ENCODE assay signal across 9 cellular contexts in genomic region chr2:240851078-240851861, GRCh38. TPM values are rescaled to one million over a fixed set of nuclear protein-coding genes. Genes with fewer than 3 reads are reported as not detected.
DNase-seq lines count a peak whose midpoint lies in the region; ATAC-seq and TF ChIP-seq lines count a peak whose summit lies in the region.
"Had no signal": no experiment of that assay in that cellular context is flagged by ENCODE, and none has a peak within 500 bp of the region (broad histone marks: within the 10 kb centered on the region; RNA-seq: fewer than 3 reads in every experiment).

No MANE protein-coding gene starts in this region.

- H3K79me1 ChIP-seq in mesendoderm (ENCODE audit: low read length): no peaks in the 10 kb centered on the region

- no peak for ATAC-seq in GM19463 (IDR thresholded peaks at IDR 0.05; ENCODE audit: unreplicated experiment)

- H3K4me1 Mint-ChIP-seq in endodermal cell: no peaks in the 10 kb centered on the region

- DNase-seq in DMS114 treated with DMSO at 0.1 percent for 48 hours (lab: John Stamatoyannopoulos, UW; ENCODE audit: unreplicated experiment) (peak; percentile 61), HPDE6-E6E7 (ENCODE audit: extremely low spot score) (peak; percentile 89), NOMO-1 treated with DMSO at 0.1 percent for 48 hours (lab: John Stamatoyannopoulos, UW; ENCODE audit: unreplicated experiment) (peak; percentile 67), endodermal cell (peak; percentile 98), mesendoderm (peak; percentile 85)
- peak; percentile 56 to 58 for DNase-seq in activated CD8-positive, alpha-beta memory T cell treated with anti-CD3 and anti-CD28 coated beads for 4 hours (ENCODE audit: low read depth in 2 of 2)
- peak; percentile 53 to 55 for DNase-seq in stimulated activated CD8-positive, alpha-beta memory T cell treated with anti-CD3 and anti-CD28 coated beads, Interleukin-15, amount 100 ng/mL, for 48 hours (ENCODE audit: low read depth in 2 of 2)

- no peaks in the 10 kb centered on the region for H3K79me2 ChIP-seq in mesendoderm (ENCODE audit: control insufficient read depth, insufficient read depth, low read length)

- no peak overlapping the region for H2AK5ac ChIP-seq in mesendoderm (ENCODE audit: low read length)

- peaks cover 17% of the 10 kb centered on the region for H3K9me3 Mint-ChIP-seq in endodermal cell

- H3K4me1 ChIP-seq in endodermal cell (ENCODE audit: control insufficient read depth, insufficient read depth, low read length) (no peaks in the 10 kb centered on the region), mesendoderm (ENCODE audit: control insufficient read depth, low read depth, low read length) (no peaks in the 10 kb centered on the region)

- WGBS in endodermal cell (ENCODE audit: insufficient coverage in 1 of 2, insufficient read length in 1 of 2), 2 experiments: 54 to 63% methylated on average over 19 to 31 of the region's 31 CpGs
- no CpG with 5 or more reads among the region's 31 CpGs for WGBS in mesendoderm (ENCODE audit: extremely low coverage, insufficient coverage, low lambda C conversion rate)

- H4K8ac ChIP-seq in mesendoderm (ENCODE audit: low read depth, low read length): no peak overlapping the region

- no peak overlapping the region for H3K56ac ChIP-seq in mesendoderm (ENCODE audit: low read length)

- H3K27ac Mint-ChIP-seq in endodermal cell: no peak overlapping the region

- H3K4me3 ChIP-seq in endodermal cell (ENCODE audit: low read length) (no peak overlapping the region), mesendoderm (ENCODE audit: low read length) (no peak overlapping the region)

- H2BK5ac ChIP-seq in mesendoderm (ENCODE audit: low read length): no peak overlapping the region

- H3K27me3 ChIP-seq in endodermal cell (ENCODE audit: control insufficient read depth, insufficient read depth, low read length, poor library complexity, severe bottlenecking) (no peaks in the 10 kb centered on the region), mesendoderm (ENCODE audit: insufficient read depth, low read length, poor library complexity) (no peaks in the 10 kb centered on the region)

- peaks cover 14% of the 10 kb centered on the region for H3K9me3 ChIP-seq in endodermal cell (ENCODE audit: control insufficient read depth, low read length)

- H3K36me3 ChIP-seq in endodermal cell (ENCODE audit: control insufficient read depth, insufficient read depth, low read length) (no peaks in the 10 kb centered on the region), mesendoderm (ENCODE audit: control insufficient read depth, insufficient read depth, low read length) (no peaks in the 10 kb centered on the region)

- H3K27ac ChIP-seq in endodermal cell (ENCODE audit: low read depth, low read length): no peak overlapping the region
- no peak overlapping the region for H3K27ac ChIP-seq in mesendoderm (ENCODE audit: low read depth, low read length)

- H3K4ac ChIP-seq in mesendoderm (ENCODE audit: low read depth, low read length): no peak overlapping the region

- H2BK120ac ChIP-seq in mesendoderm (ENCODE audit: low read depth, low read length): no peak overlapping the region

- H3K9ac ChIP-seq in endodermal cell (ENCODE audit: extremely low read depth, low read length, poor library complexity, severe bottlenecking) (no peak overlapping the region), mesendoderm (ENCODE audit: low read length) (no peak overlapping the region)

- no peak overlapping the region for H3K4me3 Mint-ChIP-seq in endodermal cell

- H3K23ac ChIP-seq in mesendoderm (ENCODE audit: low read length): no peak overlapping the region

- no peaks in the 10 kb centered on the region for H3K36me3 Mint-ChIP-seq in endodermal cell (ENCODE audit: low read depth)

- H4K5ac ChIP-seq in mesendoderm (ENCODE audit: low read length): no peak overlapping the region

- TF ChIP-seq CTCF in endodermal cell (conservative IDR thresholded peaks at IDR 0.05): peak; percentile 97

- H3K18ac ChIP-seq in mesendoderm (ENCODE audit: low read length): no peak overlapping the region

- H2BK15ac ChIP-seq in mesendoderm (replicated peaks; ENCODE audit: low read depth): no peak overlapping the region

- H3K27me3 Mint-ChIP-seq in endodermal cell (ENCODE audit: insufficient read depth): no peaks in the 10 kb centered on the region

- H3K4me2 ChIP-seq in mesendoderm (ENCODE audit: low read length): no peak overlapping the region

RNA-seq across cellular contexts. Expression of gene AGXT, which starts 17.4 kb away (rescaled TPM):
- total RNA-seq in endodermal cell: under 1 TPM in 1 of 2 donors, not detected in 1; 0.31 TPM
- polyA plus RNA-seq in endodermal cell (2013, experiment 1 of 2): not detected
- not detected for polyA plus RNA-seq in endodermal cell (2013, experiment 2 of 2)
- polyA plus RNA-seq in mesendoderm (2013, experiment 1 of 2): not detected
- not detected for polyA plus RNA-seq in mesendoderm (2013, experiment 2 of 2)
- total RNA-seq: T-helper 2 cell treated with Interferon-gamma antibody and Interleukin-4, amounts not matched to agents 100 ng/mL and 5 ng/mL, for 36 hours had no signal

RNA-seq across cellular contexts. Expression of gene KIF1A, which starts 31.3 kb away (rescaled TPM):
- total RNA-seq in endodermal cell: 10 to 100 TPM; 58.8 to 83.1 TPM
- 48.4 TPM for polyA plus RNA-seq in endodermal cell (2013, experiment 1 of 2)
- 41.1 TPM for polyA plus RNA-seq in endodermal cell (2013, experiment 2 of 2)
- polyA plus RNA-seq in mesendoderm (2013, experiment 1 of 2): 74.8 TPM
- 73.5 TPM for polyA plus RNA-seq in mesendoderm (2013, experiment 2 of 2)

RNA-seq across cellular contexts. Expression of gene MAB21L4, which starts 44.7 kb away (rescaled TPM):
- under 1 TPM in 1 of 2 donors, not detected in 1; 0.31 TPM for total RNA-seq in endodermal cell
- not detected for polyA plus RNA-seq in endodermal cell (2013, experiment 1 of 2)
- not detected for polyA plus RNA-seq in endodermal cell (2013, experiment 2 of 2)
- 1.7 TPM for polyA plus RNA-seq in mesendoderm (2013, experiment 1 of 2)
- 2.0 TPM for polyA plus RNA-seq in mesendoderm (2013, experiment 2 of 2)
- total RNA-seq: T-helper 2 cell treated with Interferon-gamma antibody and Interleukin-4, amounts not matched to agents 100 ng/mL and 5 ng/mL, for 36 hours had no signal

RNA-seq across cellular contexts. Expression of gene CROCC2, which starts 54.9 kb away (rescaled TPM):
- not detected for total RNA-seq in endodermal cell
- not detected for polyA plus RNA-seq in endodermal cell (2013, experiment 1 of 2)
- not detected for polyA plus RNA-seq in endodermal cell (2013, experiment 2 of 2)
- not detected for polyA plus RNA-seq in mesendoderm (2013, experiment 1 of 2)
- polyA plus RNA-seq in mesendoderm (2013, experiment 2 of 2): not detected
- total RNA-seq: T-helper 2 cell treated with Interferon-gamma antibody and Interleukin-4, amounts not matched to agents 100 ng/mL and 5 ng/mL, for 36 hours had no signal
